In the genomic region with DNA sequence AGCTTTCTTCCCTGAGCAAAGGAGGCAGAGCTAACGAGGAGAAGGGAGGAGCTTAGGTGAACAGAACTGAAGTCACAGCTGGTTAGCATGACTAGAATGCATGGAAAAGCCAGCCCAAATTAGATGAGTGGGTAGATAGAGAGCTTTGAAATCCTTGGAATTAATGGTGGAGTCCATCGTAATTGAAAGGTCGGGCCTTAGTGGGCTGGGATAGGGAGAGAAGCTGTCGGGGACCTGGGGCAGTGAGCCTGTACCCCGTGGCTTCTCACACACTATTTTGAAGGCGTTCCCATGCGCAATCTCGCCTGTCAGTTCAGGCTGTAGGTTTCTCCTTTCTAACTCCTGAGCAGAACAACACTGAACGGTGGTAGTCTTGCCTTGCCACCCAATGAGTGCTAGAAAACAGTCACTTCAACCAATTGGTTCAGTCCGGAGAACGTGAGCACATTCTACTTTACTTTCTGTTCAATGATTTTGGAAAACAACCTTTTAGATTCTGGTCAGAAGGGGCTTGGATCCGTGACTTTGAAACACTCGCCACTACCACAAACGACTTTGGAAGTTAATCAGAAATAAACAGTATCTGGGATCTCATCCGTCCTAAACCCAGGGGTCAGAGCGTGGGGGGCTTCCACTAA, we compare ENCODE assay signal across 1 cellular context.
TF ChIP-seq lines count a peak whose summit lies in the region.

No MANE protein-coding gene starts in this region.

TF ChIP-seq in HCT116, 20 proteins besides CTCF, POLR2A, EP300 and RAD21 (continued from another document):
- no peak for TF ChIP-seq SP1 (IDR thresholded peaks at IDR 0.05; ENCODE audit: low read depth)
